In the genomic region with DNA sequence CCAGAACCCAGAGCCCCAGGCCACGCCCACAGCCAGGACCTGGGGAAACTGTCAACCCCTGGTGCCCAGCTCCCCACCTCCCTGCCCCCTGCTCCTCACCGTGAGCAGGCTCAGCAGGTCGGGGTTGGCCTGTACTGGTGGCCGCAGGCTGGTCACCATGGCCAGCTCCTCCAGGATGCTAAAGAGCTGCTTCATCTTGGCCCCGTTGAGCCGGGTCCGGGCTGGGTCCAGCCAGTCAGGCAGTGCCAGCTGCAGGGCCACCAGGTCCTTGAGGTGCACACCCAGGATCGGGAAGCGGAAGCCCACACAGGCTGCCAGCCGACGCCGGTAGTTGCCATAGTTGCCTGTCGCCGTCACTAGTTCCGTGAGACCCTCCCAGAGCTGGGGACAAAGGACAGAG, we compare ENCODE assay signal across 1 cellular context.
TF ChIP-seq lines count a peak whose summit lies in the region.

No MANE protein-coding gene starts in this region.

TF ChIP-seq in HEK293, 187 proteins besides CTCF, POLR2A, EP300 and RAD21 (continued from another document):
- TF ChIP-seq, protein P1, sequence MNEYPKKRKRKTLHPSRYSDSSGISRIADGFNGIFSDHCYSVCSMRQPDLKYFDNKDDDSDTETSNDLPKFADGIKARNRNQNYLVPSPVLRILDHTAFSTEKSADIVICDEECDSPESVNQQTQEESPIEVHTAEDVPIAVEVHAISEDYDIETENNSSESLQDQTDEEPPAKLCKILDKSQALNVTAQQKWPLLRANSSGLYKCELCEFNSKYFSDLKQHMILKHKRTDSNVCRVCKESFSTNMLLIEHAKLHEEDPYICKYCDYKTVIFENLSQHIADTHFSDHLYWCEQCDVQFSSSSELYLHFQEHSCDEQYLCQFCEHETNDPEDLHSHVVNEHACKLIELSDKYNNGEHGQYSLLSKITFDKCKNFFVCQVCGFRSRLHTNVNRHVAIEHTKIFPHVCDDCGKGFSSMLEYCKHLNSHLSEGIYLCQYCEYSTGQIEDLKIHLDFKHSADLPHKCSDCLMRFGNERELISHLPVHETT (tag by site-specific recombination; IDR thresholded peaks at IDR 0.05): no peak
- TF ChIP-seq FEZF1 (tag by site-specific recombination; IDR thresholded peaks at IDR 0.05) (no peak), YY1 (tag by site-specific recombination; IDR thresholded peaks at IDR 0.05) (no peak)
